ENCODE assay signal across 7 cellular contexts in the genomic region with DNA sequence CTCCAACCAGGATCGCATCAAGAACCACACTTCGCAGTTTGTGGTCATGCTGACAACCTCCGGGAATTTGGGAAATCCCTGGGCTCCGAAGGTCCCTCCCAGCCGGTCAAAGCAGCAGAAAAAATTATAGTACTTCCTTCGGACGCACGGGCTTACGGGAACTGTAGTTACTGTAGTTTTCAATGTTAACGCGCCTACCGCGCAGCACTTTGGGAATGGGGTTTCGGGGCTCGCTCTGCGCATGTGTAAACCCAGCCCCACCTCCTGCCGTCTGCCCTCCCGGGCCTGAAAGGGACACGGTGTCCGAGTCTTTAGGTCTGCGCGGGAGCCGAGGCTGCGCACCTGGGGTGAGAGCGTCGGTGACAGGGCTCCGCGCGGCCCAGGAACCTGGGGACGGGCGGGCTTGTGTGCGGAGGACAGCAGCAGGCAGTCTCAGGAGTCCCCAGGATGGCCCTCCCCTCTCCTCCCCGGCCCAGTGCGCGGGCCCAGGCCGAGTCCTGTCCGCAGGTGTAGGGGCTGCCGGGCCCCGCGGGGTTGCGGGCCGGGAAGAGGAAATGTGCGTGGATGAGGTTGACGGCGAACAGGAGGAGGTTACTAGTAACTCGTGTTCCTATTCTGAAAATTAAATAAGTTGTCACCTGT. TPM values are rescaled to one million over a fixed set of nuclear protein-coding genes. Genes with fewer than 3 reads are reported as not detected.
DNase-seq lines count a peak whose midpoint lies in the region; ATAC-seq and TF ChIP-seq lines count a peak whose summit lies in the region.
"Not testable (repeated sequence)": the region's sequence is repeated elsewhere in the genome, so short reads cannot be mapped to it uniquely, and the experiment has no call there.

A gene (plus strand): TSS at position 236 of the 642 bp plus-strand sequence. CDS start 2,837 bp downstream, outside the sequence.

- peak within 1 kb of the TSS in 2 of 4 donors; percentile 42 to 63 for H3K27ac ChIP-seq in Peyer's patch
- H3K27ac ChIP-seq in esophagus (ENCODE audit: low read depth in 2 of 2, low read length in 1 of 2), result peak within 1 kb of the TSS in 1 of 2 donors; percentile 71
- not testable (repeated sequence) for H3K27ac ChIP-seq in mesenchymal stem cell (ENCODE audit: low read length, poor library complexity, severe bottlenecking)

- not testable (repeated sequence) for H3K79me1 ChIP-seq in mesenchymal stem cell (replicated peaks; ENCODE audit: low read length, poor library complexity, severe bottlenecking)

- intact Hi-C loops in activated T-helper 1 cell treated with anti-CD3 and anti-CD28 coated beads, Interleukin-12 subunit alpha, Interleukin-12 subunit beta, Interleukin-2, Interleukin-4 antibody, amounts not matched to agents 30 ng/mL and 10 ng/mL and 1 ng/mL, durations not matched to agents 14 hours and 24 hours and 36 hours (cut with micrococcal nuclease), result not testable (repeated sequence)

- H3K27me3 Mint-ChIP-seq in activated T-helper 1 cell treated with anti-CD3 and anti-CD28 coated beads, Interleukin-12 subunit alpha, Interleukin-12 subunit beta, Interleukin-2, Interleukin-4 antibody, amounts not matched to agents 30 ng/mL and 10 ng/mL and 1 ng/mL, durations not matched to agents 14 hours and 24 hours and 36 hours (ENCODE audit: insufficient read depth), result not testable (repeated sequence)

- not testable (repeated sequence) for H3K14ac ChIP-seq in mesenchymal stem cell (ENCODE audit: low read length in 2 of 2)

- H2BK15ac ChIP-seq in mesenchymal stem cell (ENCODE audit: low read depth, poor library complexity, severe bottlenecking), result not testable (repeated sequence)

- TF ChIP-seq CTCF in Peyer's patch (IDR thresholded peaks at IDR 0.05), result not testable (repeated sequence)

- not testable (repeated sequence) for H2AK5ac ChIP-seq in mesenchymal stem cell (ENCODE audit: low read length, severe bottlenecking)

- H3K9me3 ChIP-seq in Peyer's patch; esophagus (ENCODE audit: control insufficient read depth in 2 of 2, insufficient read depth in 1 of 2, low read depth in 1 of 2, low read length in 1 of 2); mesenchymal stem cell (ENCODE audit: control insufficient read depth, low read length): not testable (repeated sequence)

- not testable (repeated sequence) for H4K8ac ChIP-seq in mesenchymal stem cell (ENCODE audit: low read length)

- not testable (repeated sequence) for H3K36me3 ChIP-seq in Peyer's patch; esophagus (ENCODE audit: control insufficient read depth in 2 of 2, insufficient read depth in 2 of 2, low read length in 1 of 2); mesenchymal stem cell (ENCODE audit: control insufficient read depth in 1 of 2, insufficient read depth in 2 of 2, low read depth in 1 of 2, low read length in 2 of 2)

- not testable (repeated sequence) for H3K4me1 ChIP-seq in Peyer's patch; esophagus (ENCODE audit: control insufficient read depth in 2 of 2, insufficient read depth in 2 of 2, low read length in 1 of 2); mesenchymal stem cell (ENCODE audit: control insufficient read depth, insufficient read depth, low read depth, low read length)

- not testable (repeated sequence) for H2AFZ ChIP-seq in mesenchymal stem cell (ENCODE audit: low read depth, low read length)

- H3K4me3 ChIP-seq in Peyer's patch (peak within 1 kb of the TSS; percentile 41 to 65 (median 50)), esophagus (ENCODE audit: low read depth in 1 of 2, low read length in 2 of 2) (peak within 1 kb of the TSS; percentile 55 to 59), mesenchymal stem cell (ENCODE audit: insufficient read depth in 1 of 2, low read depth in 1 of 2, low read length in 2 of 2) (peak within 1 kb of the TSS; percentile 57 to 79)

- H3K9me3 Mint-ChIP-seq in activated T-helper 1 cell treated with anti-CD3 and anti-CD28 coated beads, Interleukin-12 subunit alpha, Interleukin-12 subunit beta, Interleukin-2, Interleukin-4 antibody, amounts not matched to agents 30 ng/mL and 10 ng/mL and 1 ng/mL, durations not matched to agents 14 hours and 24 hours and 36 hours, result not testable (repeated sequence)

- H3K4me3 Mint-ChIP-seq in activated T-helper 1 cell treated with anti-CD3 and anti-CD28 coated beads, Interleukin-12 subunit alpha, Interleukin-12 subunit beta, Interleukin-2, Interleukin-4 antibody, amounts not matched to agents 30 ng/mL and 10 ng/mL and 1 ng/mL, durations not matched to agents 14 hours and 24 hours and 36 hours, result peak within 1 kb of the TSS; percentile 95

- DNase-seq in Peyer's patch, result peak; percentile 72 to 93 (median 73)
- DNase-seq in activated T-helper 1 cell treated with anti-CD3 and anti-CD28 coated beads, Interleukin-12 subunit alpha, Interleukin-12 subunit beta, Interleukin-2, Interleukin-4 antibody, amounts not matched to agents 30 ng/mL and 10 ng/mL and 1 ng/mL, durations not matched to agents 14 hours and 24 hours and 36 hours (ENCODE audit: low spot score), result peak; percentile 71
- peak; percentile 88 for DNase-seq in mesenchymal stem cell
- DNase-seq in stimulated activated CD4-positive, alpha-beta T cell treated with anti-CD3 and anti-CD28 coated beads, Interleukin-15, amount 100 ng/mL, for 24 hours, result peak; percentile 78

- not testable (repeated sequence) for H2BK12ac ChIP-seq in mesenchymal stem cell (ENCODE audit: low read length in 2 of 2)

- peak; percentile 97 for ATAC-seq in GM19025 (IDR thresholded peaks at IDR 0.05; ENCODE audit: low read depth, unreplicated experiment)
- ATAC-seq in HG03039 (IDR thresholded peaks at IDR 0.05; ENCODE audit: unreplicated experiment), result peak; percentile 95

- H3K27me3 ChIP-seq in Peyer's patch; esophagus (ENCODE audit: control insufficient read depth in 1 of 2, insufficient read depth in 2 of 2, low read length in 2 of 2); mesenchymal stem cell (ENCODE audit: control insufficient read depth in 1 of 2, insufficient read depth in 1 of 2, low read length in 2 of 2): not testable (repeated sequence)

- H3K4ac ChIP-seq in mesenchymal stem cell (ENCODE audit: low read depth in 1 of 2, low read length in 2 of 2), result not testable (repeated sequence)

- not testable (repeated sequence) for H3K36me3 Mint-ChIP-seq in activated T-helper 1 cell treated with anti-CD3 and anti-CD28 coated beads, Interleukin-12 subunit alpha, Interleukin-12 subunit beta, Interleukin-2, Interleukin-4 antibody, amounts not matched to agents 30 ng/mL and 10 ng/mL and 1 ng/mL, durations not matched to agents 14 hours and 24 hours and 36 hours (ENCODE audit: low read depth)

- peak within 1 kb of the TSS; percentile 56 for H3K4me2 ChIP-seq in mesenchymal stem cell (ENCODE audit: low read length, poor library complexity, severe bottlenecking)

- H3K23ac ChIP-seq in mesenchymal stem cell (ENCODE audit: low read length in 2 of 2), result not testable (repeated sequence)

- not testable (repeated sequence) for H2BK5ac ChIP-seq in mesenchymal stem cell (ENCODE audit: low read depth, low read length, poor library complexity, severe bottlenecking)

- peak within 1 kb of the TSS; percentile 78 for H3K27ac Mint-ChIP-seq in activated T-helper 1 cell treated with anti-CD3 and anti-CD28 coated beads, Interleukin-12 subunit alpha, Interleukin-12 subunit beta, Interleukin-2, Interleukin-4 antibody, amounts not matched to agents 30 ng/mL and 10 ng/mL and 1 ng/mL, durations not matched to agents 14 hours and 24 hours and 36 hours

- 0 to 1% methylated on average over 29 to 45 of the region's 46 CpGs for WGBS in esophagus, 2 donors
- WGBS in mesenchymal stem cell, result 29% methylated on average over 17 of the region's 46 CpGs

- TF ChIP-seq POLR2A in Peyer's patch (IDR thresholded peaks at IDR 0.05), result not testable (repeated sequence)

- H3K18ac ChIP-seq in mesenchymal stem cell (ENCODE audit: low read depth in 1 of 2, low read length in 2 of 2), result not testable (repeated sequence)

- not testable (repeated sequence) for H3K4me1 Mint-ChIP-seq in activated T-helper 1 cell treated with anti-CD3 and anti-CD28 coated beads, Interleukin-12 subunit alpha, Interleukin-12 subunit beta, Interleukin-2, Interleukin-4 antibody, amounts not matched to agents 30 ng/mL and 10 ng/mL and 1 ng/mL, durations not matched to agents 14 hours and 24 hours and 36 hours (ENCODE audit: low read depth)

- peak within 1 kb of the TSS; percentile 80 for H3K9ac ChIP-seq in mesenchymal stem cell (ENCODE audit: low read length)

- not testable (repeated sequence) for H4K91ac ChIP-seq in mesenchymal stem cell (ENCODE audit: low read length)

- not testable (repeated sequence) for H2BK120ac ChIP-seq in mesenchymal stem cell (ENCODE audit: low read depth, low read length)

RNA-seq across cellular contexts. Expression of the gene that starts here (rescaled TPM):
- total RNA-seq in Peyer's patch, result 1 to 10 TPM in 3 of 4 donors, not detected in 1; 1.7 to 4.9 (median 3.9) TPM
- total RNA-seq in activated T-helper 1 cell treated with anti-CD3 and anti-CD28 coated beads, Interleukin-12 subunit alpha, Interleukin-12 subunit beta, Interleukin-2, Interleukin-4 antibody, amounts not matched to agents 30 ng/mL and 10 ng/mL and 1 ng/mL, durations not matched to agents 14 hours and 24 hours and 36 hours, result 1.9 and 2.5 TPM in 2 replicates
- polyA plus RNA-seq in esophagus, result 1 to 10 TPM; 1.7 to 2.0 TPM
- polyA plus RNA-seq in mesenchymal stem cell (2013, experiment 1 of 2), result 2.0 TPM
- 2.3 TPM for polyA plus RNA-seq in mesenchymal stem cell (2013, experiment 2 of 2)
